8 cellular contexts compared by ENCODE assay signal in genomic region chrX:123860506-123860840, GRCh38. TPM values are rescaled to one million over a fixed set of nuclear protein-coding genes. Genes with fewer than 3 reads are reported as not detected.
DNase-seq lines count a peak whose midpoint lies in the region; ATAC-seq, FAIRE-seq and TF ChIP-seq lines count a peak whose summit lies in the region.

No MANE protein-coding gene starts in this region.

- 0 out of 2 replicates have a peak overlapping the region, but pooled peaks have one; percentile 51 for H2AFZ ChIP-seq in OCI-LY3 (ENCODE audit: low read depth, low read length)

- peak in 4 of 5 donors; percentile 35 to 53 (median 49) for DNase-seq in CD4-positive, alpha-beta memory T cell
- no peak for DNase-seq in chondrocyte (ENCODE audit: low spot score)
- no peak for DNase-seq in lower leg skin (ENCODE audit: low spot score in 2 of 2)
- DNase-seq in thoracic aorta (ENCODE audit: low spot score) = no peak
- no peak for DNase-seq in D721Med (ENCODE audit: insufficient read length, low spot score)

- intact Hi-C loops in CD4-positive, alpha-beta memory T cell (cut with micrococcal nuclease) = loop anchor here (2.0 kb wide), 3 partner anchors 18 to 128 kb away; partner anchors contain the start of gene THOC2
- intact Hi-C loops in lower leg skin (cut with DNase I; ENCODE audit: low total_unique reads) = no loop called here

- H3K36me3 Mint-ChIP-seq in CD4-positive, alpha-beta memory T cell = peaks cover 0 to 9% of the 10 kb centered on the region in 2 donors
- H3K36me3 Mint-ChIP-seq in chondrocyte (ENCODE audit: low read depth) = no peaks in the 10 kb centered on the region

- H3K4me1 ChIP-seq in CD4-positive, alpha-beta memory T cell (ENCODE audit: insufficient read depth, low read length) = peaks cover 16% of the 10 kb centered on the region
- H3K4me1 ChIP-seq in OCI-LY3 (ENCODE audit: low read length) = peaks cover 13% of the 10 kb centered on the region; the same call in 1 of the 2 replicates
- H3K4me1 ChIP-seq in thoracic aorta (ENCODE audit: control insufficient read depth in 1 of 2, low read depth in 2 of 2) = peaks cover 0 to 7% of the 10 kb centered on the region in 2 donors

- H3K4me2 ChIP-seq in OCI-LY3 (ENCODE audit: low read length) = peak overlapping the region; percentile 80

- H3K4me3 Mint-ChIP-seq in CD4-positive, alpha-beta memory T cell = peak overlapping the region; percentile 86 to 96 (median 94)
- H3K4me3 Mint-ChIP-seq in chondrocyte (ENCODE audit: unreplicated experiment) = peak overlapping the region; percentile 80

- H3K9me3 ChIP-seq in CD4-positive, alpha-beta memory T cell (ENCODE audit: control insufficient read depth in 1 of 2, low read length in 2 of 2) = no peaks in the 10 kb centered on the region
- H3K9me3 ChIP-seq in OCI-LY3 (ENCODE audit: insufficient read depth, low read length) (no peaks in the 10 kb centered on the region), thoracic aorta (no peaks in the 10 kb centered on the region)

- no peak for TF ChIP-seq CTCF in OCI-LY3 (IDR thresholded peaks at IDR 0.05; ENCODE audit: low read depth, low read length)
- no peak for TF ChIP-seq CTCF in chondrocyte (IDR thresholded peaks at IDR 0.05)
- no peak for TF ChIP-seq CTCF in lower leg skin (IDR thresholded peaks at IDR 0.05)
- no peak for TF ChIP-seq CTCF in thoracic aorta (IDR thresholded peaks at IDR 0.05)
- no peak for TF ChIP-seq CTCF in D721Med (IDR thresholded peaks at IDR 0.05; ENCODE audit: insufficient read depth, missing control alignments)

- CTCF ChIA-PET in CD4-positive, alpha-beta memory T cell (lab: Charles Lee; ENCODE audit: partially characterized antibody) = interaction anchor here (1.0 kb wide), 1 partner anchor 11 kb away, joined by 3 read pairs; no protein-coding TSS in a partner anchor

- peak overlapping the region; percentile 99 for H3K9ac ChIP-seq in OCI-LY3 (ENCODE audit: low read length)

- H3K27ac Mint-ChIP-seq in CD4-positive, alpha-beta memory T cell = peak overlapping the region; percentile 87 to 97 (median 96)
- peak overlapping the region; percentile 98 for H3K27ac Mint-ChIP-seq in chondrocyte (ENCODE audit: unreplicated experiment)

- no peaks in the 10 kb centered on the region for H3K9me3 Mint-ChIP-seq in CD4-positive, alpha-beta memory T cell
- peaks cover 15% of the 10 kb centered on the region for H3K9me3 Mint-ChIP-seq in chondrocyte (ENCODE audit: low read depth)

- H3K4me3 ChIP-seq in CD4-positive, alpha-beta memory T cell (ENCODE audit: low read length in 2 of 2) = peak overlapping the region; percentile 14 to 69
- H3K4me3 ChIP-seq in OCI-LY3 (ENCODE audit: low read length) = peak overlapping the region; percentile 96
- peak overlapping the region; percentile 68 for H3K4me3 ChIP-seq in lower leg skin (ENCODE audit: low read depth, poor library complexity, severe bottlenecking)
- peak overlapping the region; percentile 90 for H3K4me3 ChIP-seq in thoracic aorta

- WGBS in lower leg skin, 2 donors = 0 to 42% methylated on average over 3 of the region's 3 CpGs

- no peak for FAIRE-seq in D721Med (lab: Jason Lieb, UNC)

- H3K79me2 ChIP-seq in OCI-LY3 (ENCODE audit: low read length) = peaks cover 54% of the 10 kb centered on the region

- POLR2A ChIA-PET in CD4-positive, alpha-beta memory T cell (lab: Charles Lee; ENCODE audit: partially characterized antibody) = interaction anchor here (0.6 to 2.1 kb wide), 6 partner anchors 8 to 486 kb away, joined by 3 to 9 read pairs (median 4); partner anchors contain the start of gene SH2D1A

- peak overlapping the region; percentile 81 for H3K27ac ChIP-seq in CD4-positive, alpha-beta memory T cell (ENCODE audit: low read depth, low read length)
- H3K27ac ChIP-seq in OCI-LY3 (ENCODE audit: low read length) (peak overlapping the region; percentile 93), thoracic aorta (peak overlapping the region; percentile 88 to 94)

- no peaks in the 10 kb centered on the region for H3K36me3 ChIP-seq in CD4-positive, alpha-beta memory T cell (ENCODE audit: insufficient read depth, low read length)
- H3K36me3 ChIP-seq in OCI-LY3 (replicated peaks; ENCODE audit: low read depth, low read length) = peaks cover 3% of the 10 kb centered on the region
- H3K36me3 ChIP-seq in thoracic aorta = no peaks in the 10 kb centered on the region

- no peaks in the 10 kb centered on the region for H3K27me3 Mint-ChIP-seq in CD4-positive, alpha-beta memory T cell
- H3K27me3 Mint-ChIP-seq in chondrocyte (ENCODE audit: low read depth) = no peaks in the 10 kb centered on the region

- ATAC-seq in GM18907 (IDR thresholded peaks at IDR 0.05; ENCODE audit: unreplicated experiment) = peak; percentile 57
- peak; percentile 38 for ATAC-seq in HG03095 (IDR thresholded peaks at IDR 0.05; ENCODE audit: unreplicated experiment)
- peak; percentile 40 for ATAC-seq in thoracic aorta (ENCODE audit: insufficient number of reproducible peaks, low FRiP score, low read depth)

- no peaks in the 10 kb centered on the region for H3K27me3 ChIP-seq in CD4-positive, alpha-beta memory T cell (ENCODE audit: insufficient read depth, low read length)
- H3K27me3 ChIP-seq in OCI-LY3 (ENCODE audit: low read depth, low read length) = no peaks in the 10 kb centered on the region
- no peaks in the 10 kb centered on the region for H3K27me3 ChIP-seq in thoracic aorta (replicated peaks; ENCODE audit: insufficient read depth)

- TF ChIP-seq POLR2A in lower leg skin (IDR thresholded peaks at IDR 0.05) = no peak

- H3K4me1 Mint-ChIP-seq in CD4-positive, alpha-beta memory T cell = peaks cover 6 to 30% (median 17%) of the 10 kb centered on the region in 4 donors
- peaks cover 16% of the 10 kb centered on the region for H3K4me1 Mint-ChIP-seq in chondrocyte (ENCODE audit: low read depth)

- H4K20me1 ChIP-seq in OCI-LY3 (ENCODE audit: insufficient read depth, low read length) = no peaks in the 10 kb centered on the region

RNA-seq across cellular contexts. Expression of gene XIAP, which starts 0.6 kb away (rescaled TPM):
- total RNA-seq in CD4-positive, alpha-beta memory T cell = 10 to 100 TPM; 59.9 to 64.6 TPM
- 10 to 100 TPM in 1 of 2 donors, 1 to 10 TPM in 1; 6.0 to 14.0 TPM for polyA plus RNA-seq in CD4-positive, alpha-beta memory T cell
- total RNA-seq in chondrocyte (40.1 to 47.8 TPM (median 44.7 TPM) in 3 replicates), lower leg skin (10 to 100 TPM; 21.9 to 39.4 (median 33.3) TPM), thoracic aorta (10 to 100 TPM; 18.3 to 78.5 TPM)

Comparison
In these comparisons a context has a peak if more than half of its experiments do, and no peak if none do; other contexts are left out.
1. DNase-seq: peak in CD4-positive, alpha-beta memory T cell (4 of 5); none in chondrocyte (single experiment), lower leg skin (0 of 2), thoracic aorta (single experiment) and D721Med (single experiment).
2. H3K4me3 ChIP-seq: peak in every context shown above with its lines; median percentile 96 in OCI-LY3; 90 in thoracic aorta; 68 in lower leg skin; 42 in CD4-positive, alpha-beta memory T cell.
3. Peak in every context shown above with its lines, with median percentiles within 50 percentile points of each other: H3K27ac ChIP-seq and ATAC-seq.